Comparison of ENCODE assay signal across 11 cellular contexts in the genomic region with DNA sequence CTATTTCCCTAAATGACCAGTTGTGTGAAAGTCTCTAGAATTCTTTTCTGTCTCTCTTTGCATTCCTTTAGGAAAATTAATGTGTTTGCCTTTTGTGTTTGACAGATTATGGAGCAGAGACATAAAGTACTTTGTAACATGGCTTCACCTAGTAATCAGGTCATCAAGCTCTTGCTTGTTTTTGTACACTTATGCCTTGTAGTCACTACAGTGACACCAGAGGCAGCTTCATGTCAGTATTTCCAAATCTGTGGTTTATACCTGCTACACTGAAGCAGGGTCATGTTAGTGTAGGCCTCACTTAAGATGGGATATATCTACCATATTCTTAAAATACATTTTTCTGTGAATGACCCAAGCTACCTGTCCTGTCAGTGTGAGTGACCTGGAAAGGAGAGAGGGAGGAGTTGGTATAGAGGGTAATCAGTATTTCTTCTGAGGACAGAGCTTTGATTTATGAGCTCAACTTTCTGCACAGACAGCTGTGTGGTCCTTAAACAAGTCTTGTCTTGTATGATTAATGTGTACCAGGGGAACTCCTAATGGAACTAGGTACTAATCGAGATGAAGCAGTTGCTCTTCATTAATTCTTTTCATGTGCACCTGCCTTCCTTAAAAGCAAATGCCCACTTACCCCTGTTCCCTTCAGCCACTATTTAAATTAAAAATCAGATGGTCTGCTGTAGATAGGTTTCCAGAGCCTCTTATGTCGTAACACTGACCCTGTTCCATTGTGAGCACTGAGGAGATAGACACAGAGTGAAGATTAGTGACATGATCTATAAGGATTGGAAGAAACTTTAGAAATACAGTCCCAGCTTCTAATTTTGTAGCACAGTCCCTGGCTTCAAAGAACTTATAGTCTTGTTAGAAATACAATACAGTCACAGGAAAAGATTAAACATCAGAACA.
DNase-seq lines count a peak whose midpoint lies in the region; ATAC-seq lines count a peak whose summit lies in the region.
"Had no signal": no experiment of that assay in that cellular context is flagged by ENCODE, and none has a peak within 500 bp of the region (broad histone marks: within the 10 kb centered on the region; RNA-seq: fewer than 3 reads in every experiment).

No MANE protein-coding gene starts in this region.

- DNase-seq in DMS79 (lab: John Stamatoyannopoulos, UW) (peak; percentile 95), NCI-H1417 treated with DMSO at 0.1 percent for 48 hours (lab: John Stamatoyannopoulos, UW) (peak; percentile 80), memory B cell (ENCODE audit: low spot score in 2 of 2) (no peak), DMS53 treated with DMSO at 0.1 percent for 48 hours (lab: John Stamatoyannopoulos, UW; ENCODE audit: unreplicated experiment) (no peak)
- DNase-seq in T-helper 2 cell treated with Interferon-gamma antibody and Interleukin-4, amounts not matched to agents 5 μg/mL and 100 μg/mL, for 36 hours (ENCODE audit: low spot score): no peak
- DNase-seq: activated gamma-delta T cell; stimulated activated CD4-positive, alpha-beta T cell treated with anti-CD3 and anti-CD28 coated beads, Interleukin-15, amount 100 ng/mL, for 24 hours; stomach had no signal

- no peak for ATAC-seq in memory B cell (ENCODE audit: low read depth)
- no peak for ATAC-seq in GM21825 (IDR thresholded peaks at IDR 0.05; ENCODE audit: unreplicated experiment)
- no peak for ATAC-seq in GM21515 (IDR thresholded peaks at IDR 0.05; ENCODE audit: unreplicated experiment)
- ATAC-seq in HG02938 (IDR thresholded peaks at IDR 0.05; ENCODE audit: unreplicated experiment): no peak

- H3K4me3 Mint-ChIP-seq in T-helper 2 cell treated with Interferon-gamma antibody and Interleukin-4, amounts not matched to agents 5 μg/mL and 100 μg/mL, for 36 hours: no peak overlapping the region
- no peak overlapping the region for H3K4me3 Mint-ChIP-seq in memory B cell

- H3K27me3 Mint-ChIP-seq in T-helper 2 cell treated with Interferon-gamma antibody and Interleukin-4, amounts not matched to agents 5 μg/mL and 100 μg/mL, for 36 hours (ENCODE audit: low read depth): no peaks in the 10 kb centered on the region
- no peaks in the 10 kb centered on the region for H3K27me3 Mint-ChIP-seq in memory B cell

- H3K4me1 Mint-ChIP-seq in T-helper 2 cell treated with Interferon-gamma antibody and Interleukin-4, amounts not matched to agents 5 μg/mL and 100 μg/mL, for 36 hours (ENCODE audit: low read depth): peaks cover 28% of the 10 kb centered on the region
- H3K4me1 Mint-ChIP-seq in memory B cell: peaks cover 13% of the 10 kb centered on the region

- peaks cover 5% of the 10 kb centered on the region for H3K36me3 Mint-ChIP-seq in T-helper 2 cell treated with Interferon-gamma antibody and Interleukin-4, amounts not matched to agents 5 μg/mL and 100 μg/mL, for 36 hours (ENCODE audit: low read depth)
- peaks cover 4% of the 10 kb centered on the region for H3K36me3 Mint-ChIP-seq in memory B cell

- no peaks in the 10 kb centered on the region for H3K9me3 Mint-ChIP-seq in T-helper 2 cell treated with Interferon-gamma antibody and Interleukin-4, amounts not matched to agents 5 μg/mL and 100 μg/mL, for 36 hours
- no peaks in the 10 kb centered on the region for H3K9me3 Mint-ChIP-seq in memory B cell

- peak overlapping the region; percentile 9 for H3K27ac Mint-ChIP-seq in T-helper 2 cell treated with Interferon-gamma antibody and Interleukin-4, amounts not matched to agents 5 μg/mL and 100 μg/mL, for 36 hours
- peak overlapping the region; percentile 45 for H3K27ac Mint-ChIP-seq in memory B cell

Comparison
In these comparisons a context has a peak if more than half of its experiments do, and no peak if none do; other contexts are left out.
1. DNase-seq: peak in DMS79 (single experiment) and NCI-H1417 treated with DMSO at 0.1 percent for 48 hours (single experiment); none in T-helper 2 cell treated with Interferon-gamma antibody and Interleukin-4, amounts not matched to agents 5 μg/mL and 100 μg/mL, for 36 hours (single experiment), memory B cell (0 of 2) and DMS53 treated with DMSO at 0.1 percent for 48 hours (single experiment).